In the genomic region with DNA sequence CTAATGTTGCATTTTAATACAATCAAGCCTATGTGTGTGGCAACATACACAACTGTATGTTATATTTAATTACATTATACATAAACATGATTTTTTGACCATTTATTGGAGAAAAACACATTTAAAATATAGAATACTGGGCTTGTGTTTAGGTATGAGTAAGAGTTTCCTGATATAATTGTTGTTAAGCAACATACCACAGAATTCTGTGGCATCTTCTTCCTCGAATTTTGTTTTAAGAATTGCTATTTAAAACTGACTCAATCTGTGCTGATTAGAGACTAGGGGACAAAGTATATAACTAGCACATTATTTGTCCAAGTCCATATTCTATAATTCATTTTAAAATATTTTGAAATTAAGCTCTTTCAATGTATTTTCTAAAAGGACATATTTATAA, we compare ENCODE assay signal across 22 cellular contexts.
DNase-seq lines count a peak whose midpoint lies in the region; ATAC-seq and TF ChIP-seq lines count a peak whose summit lies in the region.
"Had no signal": no experiment of that assay in that cellular context is flagged by ENCODE, and none has a peak within 500 bp of the region (broad histone marks: within the 10 kb centered on the region; RNA-seq: fewer than 3 reads in every experiment).

No MANE protein-coding gene starts in this region.

- intact Hi-C loops in PC-3 (cut with micrococcal nuclease) (no loop called here), natural killer cell (cut with micrococcal nuclease) (no loop called here)

- CTCF ChIA-PET in PC-3 (lab: Charles Lee), result no interaction called here

- H3K4me3 Mint-ChIP-seq in natural killer cell, result no peak overlapping the region
- H3K4me3 Mint-ChIP-seq: B cell; CD4-positive, alpha-beta T cell had no signal

- peak overlapping the region; percentile 80 for H3K9ac ChIP-seq in PC-3 (ENCODE audit: low read length)

- H3K27ac Mint-ChIP-seq in natural killer cell, result no peak overlapping the region
- H3K27ac Mint-ChIP-seq: B cell; CD4-positive, alpha-beta T cell had no signal

- DNase-seq in EL (peak; percentile 25), PC-3 (peak; percentile 37), dermis blood vessel endothelial cell (peak; percentile 50), iris pigment epithelial cell (ENCODE audit: low read depth) (peak; percentile 76), natural killer cell (no peak), glomerular visceral epithelial cell (ENCODE audit: extremely low spot score) (no peak), KG1 (lab: John Stamatoyannopoulos, UW) (no peak)
- DNase-seq: CD4-positive, alpha-beta T cell; DMS79; GF-D8; GOT3; KBM-7; MM.1S; NCI-H187 treated with DMSO at 0.1 percent for 48 hours; NCI-H2171; NCI-H446 treated with DMSO at 0.1 percent for 48 hours; NCI-H774; SHP77 had no signal

- H3K36me3 Mint-ChIP-seq in natural killer cell, result no peaks in the 10 kb centered on the region

- peak overlapping the region; percentile 97 for H3K27ac ChIP-seq in PC-3 (ENCODE audit: low read length)
- H3K27ac ChIP-seq: HL-60 had no signal

- H3K27me3 Mint-ChIP-seq in natural killer cell (ENCODE audit: low read depth in 2 of 2), result peaks cover 10 to 33% of the 10 kb centered on the region in 2 donors
- H3K27me3 Mint-ChIP-seq: B cell had no signal

- no peaks in the 10 kb centered on the region for H3K27me3 ChIP-seq in PC-3 (ENCODE audit: low read length)

- H3K4me1 Mint-ChIP-seq in natural killer cell, result no peaks in the 10 kb centered on the region
- H3K4me1 Mint-ChIP-seq: B cell had no signal

- H3K4me1 ChIP-seq in PC-3 (ENCODE audit: insufficient read depth, low read length), result peaks cover 55% of the 10 kb centered on the region

- POLR2A ChIA-PET in PC-3 (lab: Charles Lee; ENCODE audit: unreplicated experiment), result no interaction called here

- H2AFZ ChIP-seq in PC-3 (ENCODE audit: low read length), result no peak overlapping the region

- H3K9me3 ChIP-seq in PC-3 (ENCODE audit: low read length), result no peaks in the 10 kb centered on the region

- H3K36me3 ChIP-seq in PC-3 (ENCODE audit: low read depth, low read length), result no peaks in the 10 kb centered on the region

- no TSS peak for BruUV-seq in PC-3 (replicated peaks; lab: Mats Ljungman, UMichigan)

- TF ChIP-seq CTCF in PC-3 (conservative IDR thresholded peaks at IDR 0.05; ENCODE audit: low read depth, low read length), result no peak
- no peak for TF ChIP-seq CTCF in natural killer cell (IDR thresholded peaks at IDR 0.05)

- no peak overlapping the region for H3K4me3 ChIP-seq in PC-3 (ENCODE audit: low read length)

- H4K20me1 ChIP-seq in PC-3 (ENCODE audit: low read length), result no peaks in the 10 kb centered on the region

- H3K79me2 ChIP-seq in PC-3 (ENCODE audit: low read length), result no peaks in the 10 kb centered on the region

- no peaks in the 10 kb centered on the region for H3K9me2 ChIP-seq in PC-3 (replicated peaks; ENCODE audit: low read length)

- ATAC-seq in PC-3 (no peak), HG03354 (IDR thresholded peaks at IDR 0.05; ENCODE audit: poor library complexity, severe bottlenecking, unreplicated experiment) (no peak), natural killer cell (no peak)
- ATAC-seq: Panc1 had no signal

- H3K9me3 Mint-ChIP-seq in natural killer cell, result no peaks in the 10 kb centered on the region
- H3K9me3 Mint-ChIP-seq: CD4-positive, alpha-beta T cell had no signal

- peaks cover 4% of the 10 kb centered on the region for H3F3A ChIP-seq in PC-3 (ENCODE audit: low read length, unreplicated experiment)

- H3K4me2 ChIP-seq in PC-3 (ENCODE audit: low read length), result peak overlapping the region; percentile 76

Comparison
In these comparisons a context has a peak if more than half of its experiments do, and no peak if none do; other contexts are left out.
1. DNase-seq: peak in EL (single experiment), PC-3 (single experiment), dermis blood vessel endothelial cell (single experiment) and iris pigment epithelial cell (single experiment); none in natural killer cell (single experiment), glomerular visceral epithelial cell (single experiment) and KG1 (single experiment).